8 cellular contexts compared by ENCODE assay signal in genomic region chr7:908919-909357, GRCh38. TPM values are rescaled to one million over a fixed set of nuclear protein-coding genes. Genes with fewer than 3 reads are reported as not detected.
DNase-seq lines count a peak whose midpoint lies in the region; ATAC-seq and TF ChIP-seq lines count a peak whose summit lies in the region.
"Not testable (repeated sequence)": the region's sequence is repeated elsewhere in the genome, so short reads cannot be mapped to it uniquely, and the experiment has no call there.

No MANE protein-coding gene starts in this region.

- H3K36me3 ChIP-seq in smooth muscle cell (ENCODE audit: low read depth), result not testable (repeated sequence)

- not testable (repeated sequence) for H3K27me3 Mint-ChIP-seq in central memory CD8-positive, alpha-beta T cell

- H3K4me1 Mint-ChIP-seq in central memory CD8-positive, alpha-beta T cell, result not testable (repeated sequence)

- H3K4me1 ChIP-seq in smooth muscle cell (ENCODE audit: low read depth), result not testable (repeated sequence)

- peaks cover 23% of the 10 kb centered on the region for H3K27me3 ChIP-seq in smooth muscle cell (ENCODE audit: low read depth)

- H3K36me3 Mint-ChIP-seq in central memory CD8-positive, alpha-beta T cell (ENCODE audit: insufficient read depth), result peaks cover 30% of the 10 kb centered on the region

- peak overlapping the region; percentile 37 for H3K4me3 ChIP-seq in smooth muscle cell

- WGBS in smooth muscle cell (ENCODE audit: low lambda C conversion rate), result 2% methylated on average over 20 of the region's 48 CpGs

- H3K79me2 ChIP-seq in smooth muscle cell (ENCODE audit: low read depth), result not testable (repeated sequence)

- TF ChIP-seq CTCF in smooth muscle cell (IDR thresholded peaks at IDR 0.05; ENCODE audit: borderline replicate concordance, insufficient read depth, poor library complexity, severe bottlenecking), result peak; percentile 75

- H3F3A ChIP-seq in smooth muscle cell (ENCODE audit: low read depth), result not testable (repeated sequence)

- peak; percentile 77 for ATAC-seq in GM18868 (IDR thresholded peaks at IDR 0.05; ENCODE audit: unreplicated experiment)
- ATAC-seq in HG03108 (IDR thresholded peaks at IDR 0.05; ENCODE audit: unreplicated experiment), result peak; percentile 55
- peak; percentile 38 for ATAC-seq in central memory CD8-positive, alpha-beta T cell (replicated peaks; ENCODE audit: extremely low read depth, poor library complexity, severe bottlenecking)

- not testable (repeated sequence) for H3K9me3 ChIP-seq in smooth muscle cell (replicated peaks; ENCODE audit: low read depth)

- H3K4me3 Mint-ChIP-seq in central memory CD8-positive, alpha-beta T cell, result not testable (repeated sequence)

- not testable (repeated sequence) for H3K9ac ChIP-seq in smooth muscle cell (ENCODE audit: low read depth)

- not testable (repeated sequence) for H4K20me1 ChIP-seq in smooth muscle cell (ENCODE audit: low read depth)

- not testable (repeated sequence) for H3K27ac ChIP-seq in smooth muscle cell (ENCODE audit: low read depth)

- peak; percentile 89 for DNase-seq in AG08396 (ENCODE audit: low spot score)
- DNase-seq in NCI-H69 (lab: John Stamatoyannopoulos, UW), result peak; percentile 76
- peak; percentile 25 to 62 for DNase-seq in activated CD4-positive, alpha-beta T cell treated with anti-CD3 and anti-CD28 coated beads, Interleukin-2, amount 50 U/mL, for 24 hours (ENCODE audit: low read depth in 1 of 2, low spot score in 1 of 2)
- DNase-seq in central memory CD8-positive, alpha-beta T cell (ENCODE audit: low spot score in 2 of 2), result peak; percentile 46 to 53
- DNase-seq in islet precursor cell, result peak; percentile 79
- DNase-seq in smooth muscle cell (lab: John Stamatoyannopoulos, UW; ENCODE audit: unreplicated experiment), result not testable (repeated sequence)

- peak overlapping the region; percentile 79 for H3K4me2 ChIP-seq in smooth muscle cell

- not testable (repeated sequence) for H3K9me3 Mint-ChIP-seq in central memory CD8-positive, alpha-beta T cell

- H2AFZ ChIP-seq in smooth muscle cell (ENCODE audit: low read depth), result not testable (repeated sequence)

- H3K27ac Mint-ChIP-seq in central memory CD8-positive, alpha-beta T cell (ENCODE audit: low read depth), result not testable (repeated sequence)

RNA-seq across cellular contexts. Expression of gene GET4, which starts 32.6 kb away (rescaled TPM):
- 17.0 and 26.3 TPM in 2 replicates for total RNA-seq in smooth muscle cell
- 39.9 and 52.3 TPM in 2 replicates for polyA plus RNA-seq in smooth muscle cell

RNA-seq across cellular contexts. Expression of gene ADAP1, which starts 45.5 kb away (rescaled TPM):
- total RNA-seq in smooth muscle cell, result 2.0 and 3.0 TPM in 2 replicates
- polyA plus RNA-seq in smooth muscle cell, result 1.3 and 2.4 TPM in 2 replicates
